9 cellular contexts compared by ENCODE assay signal in the genomic region with DNA sequence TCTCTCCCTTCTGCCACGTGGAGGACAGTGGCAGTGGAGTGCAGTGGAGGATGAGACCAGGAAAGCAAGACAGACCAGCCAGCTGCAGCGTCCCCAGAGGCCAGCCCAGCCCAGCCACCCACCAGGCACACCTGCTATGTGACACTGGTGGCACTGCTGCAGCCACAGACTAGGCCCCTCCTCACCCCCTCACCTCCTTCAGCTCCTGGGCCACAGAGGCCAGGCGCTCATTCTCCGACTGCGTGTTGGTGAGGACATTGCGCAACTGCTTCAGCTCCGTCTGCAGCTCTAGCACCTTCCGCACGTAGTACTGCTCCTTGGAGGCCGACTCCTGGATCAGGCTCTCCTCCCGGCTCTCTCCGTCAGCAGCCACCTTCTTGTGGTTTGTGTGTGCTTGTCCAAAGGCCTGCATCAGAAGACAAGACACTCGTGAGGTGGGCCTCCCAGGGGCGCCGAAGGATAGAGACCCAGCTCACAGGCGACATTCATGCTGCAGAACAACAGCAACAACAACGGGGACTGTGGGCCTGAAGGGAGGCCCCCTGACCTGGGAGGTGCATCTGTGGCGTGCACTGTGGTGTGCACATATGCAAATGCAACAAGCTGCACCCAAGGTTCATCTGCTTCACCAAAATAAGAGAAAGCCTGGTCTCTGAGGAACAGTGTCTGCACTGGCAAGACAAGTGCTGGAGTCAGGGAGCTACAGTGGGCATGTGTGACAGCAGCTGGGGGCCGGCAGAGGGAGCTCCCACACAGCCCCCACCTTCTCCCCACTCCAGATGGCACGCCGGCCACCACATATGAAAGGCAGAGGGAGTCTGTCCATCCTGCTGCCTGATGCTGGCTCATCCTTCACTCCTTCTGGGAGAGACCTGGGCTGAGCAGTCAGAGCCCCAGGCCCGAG. TPM values are rescaled to one million over a fixed set of nuclear protein-coding genes. Genes with fewer than 3 reads are reported as not detected.
DNase-seq lines count a peak whose midpoint lies in the region; ATAC-seq and TF ChIP-seq lines count a peak whose summit lies in the region.
"Had no signal": no experiment of that assay in that cellular context is flagged by ENCODE, and none has a peak within 500 bp of the region (broad histone marks: within the 10 kb centered on the region; RNA-seq: fewer than 3 reads in every experiment).

No MANE protein-coding gene starts in this region.

- H3K4me1 ChIP-seq in foreskin keratinocyte (peaks cover 11% of the 10 kb centered on the region), uterus (no peaks in the 10 kb centered on the region)

- H3K9me3 ChIP-seq in uterus = no peaks in the 10 kb centered on the region

- H3K27me3 ChIP-seq in foreskin keratinocyte = no peaks in the 10 kb centered on the region
- no peaks in the 10 kb centered on the region for H3K27me3 ChIP-seq in uterus

- H3K36me3 Mint-ChIP-seq in activated CD8-positive, alpha-beta memory T cell treated with anti-CD3 and anti-CD28 coated beads, Interleukin-2, amount 10 ng/mL, durations not matched to agents 7 days and 5 days = no peaks in the 10 kb centered on the region

- H3K4me3 ChIP-seq in retinal pigment epithelial cell (ENCODE audit: low read length) (no peak overlapping the region), uterus (no peak overlapping the region)

- TF ChIP-seq POLR2A in uterus (IDR thresholded peaks at IDR 0.05) = no peak

- peak; percentile 43 for DNase-seq in activated CD8-positive, alpha-beta memory T cell treated with anti-CD3 and anti-CD28 coated beads, Interleukin-2, amount 50 U/mL, for 48 hours
- DNase-seq in activated CD8-positive, alpha-beta memory T cell treated with anti-CD3 and anti-CD28 coated beads, Interleukin-2, amount 10 ng/mL, durations not matched to agents 7 days and 5 days = no peak
- DNase-seq in NCI-H82 treated with DMSO at 0.1 percent for 48 hours (lab: John Stamatoyannopoulos, UW; ENCODE audit: unreplicated experiment) = peak; percentile 23
- DNase-seq in foreskin keratinocyte = no peak
- no peak for DNase-seq in retinal pigment epithelial cell (ENCODE audit: low read depth)
- no peak for DNase-seq in uterus
- no peak for DNase-seq in activated CD4-positive, alpha-beta T cell treated with anti-CD3 and anti-CD28 coated beads for 48 hours

- peaks cover 10% of the 10 kb centered on the region for H3K4me1 Mint-ChIP-seq in activated CD8-positive, alpha-beta memory T cell treated with anti-CD3 and anti-CD28 coated beads, Interleukin-2, amount 10 ng/mL, durations not matched to agents 7 days and 5 days

- no peak for ATAC-seq in activated CD8-positive, alpha-beta memory T cell treated with anti-CD3 and anti-CD28 coated beads, Interleukin-2, amount 10 ng/mL, durations not matched to agents 7 days and 5 days
- ATAC-seq in HG02759 (IDR thresholded peaks at IDR 0.05; ENCODE audit: unreplicated experiment) (peak; percentile 84), foreskin keratinocyte (peak; percentile 35)

- no peaks in the 10 kb centered on the region for H3K27me3 Mint-ChIP-seq in activated CD8-positive, alpha-beta memory T cell treated with anti-CD3 and anti-CD28 coated beads, Interleukin-2, amount 10 ng/mL, durations not matched to agents 7 days and 5 days
- H3K27me3 Mint-ChIP-seq: CD4-positive, alpha-beta T cell had no signal

- peak; percentile 57 for TF ChIP-seq CTCF in foreskin keratinocyte (conservative IDR thresholded peaks at IDR 0.05)
- TF ChIP-seq CTCF in retinal pigment epithelial cell (conservative IDR thresholded peaks at IDR 0.05; ENCODE audit: low read depth, low read length) = peak; percentile 61
- no peak for TF ChIP-seq CTCF in uterus (IDR thresholded peaks at IDR 0.05)

- no peak overlapping the region for H3K4me3 Mint-ChIP-seq in activated CD8-positive, alpha-beta memory T cell treated with anti-CD3 and anti-CD28 coated beads, Interleukin-2, amount 10 ng/mL, durations not matched to agents 7 days and 5 days
- H3K4me3 Mint-ChIP-seq: CD4-positive, alpha-beta T cell had no signal

- CTCF ChIA-PET in activated CD8-positive, alpha-beta memory T cell treated with anti-CD3 and anti-CD28 coated beads, Interleukin-2, amount 10 ng/mL, durations not matched to agents 7 days and 5 days (lab: Charles Lee) = interaction anchor here (1.4 to 1.5 kb wide), 2 partner anchors 9 to 36 kb away, joined by 3 read pairs; no protein-coding TSS in a partner anchor

- H3K27ac ChIP-seq in foreskin keratinocyte (no peak overlapping the region), uterus (no peak overlapping the region)

- intact Hi-C loops in uterus (cut with DNase I; ENCODE audit: low total_unique reads) = no loop called here

- no peaks in the 10 kb centered on the region for H3K36me3 ChIP-seq in uterus

- H3K27ac Mint-ChIP-seq in activated CD8-positive, alpha-beta memory T cell treated with anti-CD3 and anti-CD28 coated beads, Interleukin-2, amount 10 ng/mL, durations not matched to agents 7 days and 5 days = no peak overlapping the region
- H3K27ac Mint-ChIP-seq: CD4-positive, alpha-beta T cell had no signal

- H3K9me3 Mint-ChIP-seq in activated CD8-positive, alpha-beta memory T cell treated with anti-CD3 and anti-CD28 coated beads, Interleukin-2, amount 10 ng/mL, durations not matched to agents 7 days and 5 days (ENCODE audit: low read depth) = no peaks in the 10 kb centered on the region
- H3K9me3 Mint-ChIP-seq: CD4-positive, alpha-beta T cell had no signal

RNA-seq across cellular contexts. Expression of a gene that starts 35.5 kb away (rescaled TPM):
- 10 to 100 TPM; 26.4 to 27.2 TPM for total RNA-seq in activated CD8-positive, alpha-beta memory T cell treated with anti-CD3 and anti-CD28 coated beads, Interleukin-2, amount 10 ng/mL, durations not matched to agents 7 days and 5 days
- total RNA-seq in foreskin keratinocyte (60.0 and 66.3 TPM in 2 replicates), uterus (10 to 100 TPM in 3 of 4 donors, 1 to 10 TPM in 1; 5.6 to 45.1 (median 22.8) TPM)
- polyA plus RNA-seq in foreskin keratinocyte = 19.3 and 24.2 TPM in 2 replicates

RNA-seq across cellular contexts. Expression of a gene that starts 59.2 kb away (rescaled TPM):
- total RNA-seq in activated CD8-positive, alpha-beta memory T cell treated with anti-CD3 and anti-CD28 coated beads, Interleukin-2, amount 10 ng/mL, durations not matched to agents 7 days and 5 days = 10 to 100 TPM; 11.4 to 15.1 TPM
- total RNA-seq in foreskin keratinocyte (16.7 and 17.1 TPM in 2 replicates), uterus (10 to 100 TPM in 2 of 4 donors, 1 to 10 TPM in 2; 5.9 to 13.1 (median 8.5) TPM)
- 10.4 and 12.9 TPM in 2 replicates for polyA plus RNA-seq in foreskin keratinocyte

Comparison
In these comparisons a context has a peak if more than half of its experiments do, and no peak if none do; other contexts are left out.
1. DNase-seq: peak in activated CD8-positive, alpha-beta memory T cell treated with anti-CD3 and anti-CD28 coated beads, Interleukin-2, amount 50 U/mL, for 48 hours (single experiment) and NCI-H82 treated with DMSO at 0.1 percent for 48 hours (single experiment); none in activated CD8-positive, alpha-beta memory T cell treated with anti-CD3 and anti-CD28 coated beads, Interleukin-2, amount 10 ng/mL, durations not matched to agents 7 days and 5 days (single experiment), foreskin keratinocyte (0 of 2), retinal pigment epithelial cell (single experiment), uterus (0 of 2) and activated CD4-positive, alpha-beta T cell treated with anti-CD3 and anti-CD28 coated beads for 48 hours (single experiment).
2. CTCF ChIP-seq: peak in foreskin keratinocyte (single experiment) and retinal pigment epithelial cell (single experiment); none in uterus (0 of 4).